In genomic region chrX:47831788-47832187, GRCh38 we compare ENCODE assay signal across 7 cellular contexts. TPM values are rescaled to one million over a fixed set of nuclear protein-coding genes. Genes with fewer than 3 reads are reported as not detected.
A peak's percentile ranks its signal among the peaks of the same experiment; 100 is the strongest.
DNase-seq lines count a peak whose midpoint lies in the region; ATAC-seq and TF ChIP-seq lines count a peak whose summit lies in the region.

No MANE protein-coding gene starts in this region.

- no peaks in the 10 kb centered on the region for H3K36me3 ChIP-seq in MG63

- H3K9me3 ChIP-seq in MG63, result no peaks in the 10 kb centered on the region

- no peak overlapping the region for H3K27ac Mint-ChIP-seq in activated naive CD8-positive, alpha-beta T cell treated with anti-CD3 and anti-CD28 coated beads, Interleukin-2, amount 10 ng/mL, durations not matched to agents 7 days and 5 days

- H3K27me3 ChIP-seq in MG63, result no peaks in the 10 kb centered on the region

- H3K27me3 Mint-ChIP-seq in activated naive CD8-positive, alpha-beta T cell treated with anti-CD3 and anti-CD28 coated beads, Interleukin-2, amount 10 ng/mL, durations not matched to agents 7 days and 5 days, result no peaks in the 10 kb centered on the region

- H3K4me1 Mint-ChIP-seq in activated naive CD8-positive, alpha-beta T cell treated with anti-CD3 and anti-CD28 coated beads, Interleukin-2, amount 10 ng/mL, durations not matched to agents 7 days and 5 days, result no peaks in the 10 kb centered on the region

- POLR2A ChIA-PET in activated naive CD8-positive, alpha-beta T cell treated with anti-CD3 and anti-CD28 coated beads, Interleukin-2, amount 10 ng/mL, durations not matched to agents 7 days and 5 days (lab: Charles Lee), result no interaction called here

- DNase-seq in GM10266 (ENCODE audit: extremely low spot score) (peak; percentile 26), MG63 (peak; percentile 35), inferior parietal cortex (ENCODE audit: extremely low spot score) (peak; percentile 10), GOT3 (lab: John Stamatoyannopoulos, UW) (no peak)
- DNase-seq in activated naive CD8-positive, alpha-beta T cell treated with anti-CD3 and anti-CD28 coated beads, Interleukin-2, amount 10 ng/mL, durations not matched to agents 7 days and 5 days, result peak; percentile 41
- DNase-seq in stimulated activated CD8-positive, alpha-beta memory T cell treated with anti-CD3 and anti-CD28 coated beads, Interleukin-12 subunit alpha, Interleukin-12 subunit beta, amount 100 ng/mL, for 4 hours (ENCODE audit: low read depth), result peak; percentile 6

- TF ChIP-seq CTCF in GM10266 (IDR thresholded peaks at IDR 0.05; ENCODE audit: control insufficient read depth, insufficient read depth, low read depth, missing control alignments), result peak; percentile 70

- no peaks in the 10 kb centered on the region for H3K9me3 Mint-ChIP-seq in activated naive CD8-positive, alpha-beta T cell treated with anti-CD3 and anti-CD28 coated beads, Interleukin-2, amount 10 ng/mL, durations not matched to agents 7 days and 5 days

- peaks cover 1% of the 10 kb centered on the region for H3K36me3 Mint-ChIP-seq in activated naive CD8-positive, alpha-beta T cell treated with anti-CD3 and anti-CD28 coated beads, Interleukin-2, amount 10 ng/mL, durations not matched to agents 7 days and 5 days

- no peak overlapping the region for H3K4me3 Mint-ChIP-seq in activated naive CD8-positive, alpha-beta T cell treated with anti-CD3 and anti-CD28 coated beads, Interleukin-2, amount 10 ng/mL, durations not matched to agents 7 days and 5 days

- ATAC-seq in SK-N-SH treated with all-trans-retinoic acid at 6 μM for 48 hours, result peak; percentile 21; the same call in 2 of the 3 replicates
- no peak for ATAC-seq in activated naive CD8-positive, alpha-beta T cell treated with anti-CD3 and anti-CD28 coated beads, Interleukin-2, amount 10 ng/mL, durations not matched to agents 7 days and 5 days (ENCODE audit: low read depth)

- no peak overlapping the region for H3K4me3 ChIP-seq in MG63

TF ChIP-seq in SK-N-SH treated with all-trans-retinoic acid at 6 μM for 48 hours, 23 proteins besides CTCF, POLR2A, EP300 and RAD21:
- no peak for TF ChIP-seq SNAI2 (CRISPR knock-in tag; IDR thresholded peaks at IDR 0.05)
- no peak for TF ChIP-seq GLIS3 (CRISPR knock-in tag; IDR thresholded peaks at IDR 0.05)
- no peak for TF ChIP-seq ZFP3 (CRISPR knock-in tag; IDR thresholded peaks at IDR 0.05)
- no peak for TF ChIP-seq PATZ1 (CRISPR knock-in tag; IDR thresholded peaks at IDR 0.05; ENCODE audit: borderline replicate concordance)
- TF ChIP-seq ZC3H10 (CRISPR knock-in tag; IDR thresholded peaks at IDR 0.05), result no peak
- no peak for TF ChIP-seq BACH2 (CRISPR knock-in tag; IDR thresholded peaks at IDR 0.05; ENCODE audit: borderline replicate concordance)
- no peak for TF ChIP-seq ISL1 (CRISPR knock-in tag; IDR thresholded peaks at IDR 0.05)
- TF ChIP-seq RARB (CRISPR knock-in tag; IDR thresholded peaks at IDR 0.05), result no peak
- no peak for TF ChIP-seq TOX (CRISPR knock-in tag; IDR thresholded peaks at IDR 0.05; ENCODE audit: borderline replicate concordance)
- TF ChIP-seq CREB5 (CRISPR knock-in tag; IDR thresholded peaks at IDR 0.05; ENCODE audit: low read depth), result no peak

RNA-seq across cellular contexts. Expression of gene ZNF81, which starts 4.9 kb away (rescaled TPM):
- 1.6 and 4.3 TPM in 2 replicates for total RNA-seq in MG63 (2014; rRNA removed; shearing (Covaris generic); ENCODE audit: low replicate concordance)
- total RNA-seq in activated naive CD8-positive, alpha-beta T cell treated with anti-CD3 and anti-CD28 coated beads, Interleukin-2, amount 10 ng/mL, durations not matched to agents 7 days and 5 days, result 10 to 100 TPM in 1 of 2 experiments, 1 to 10 TPM in 1; 9.1 to 14.3 TPM
